1 cellular context compared by ENCODE assay signal in the genomic region with DNA sequence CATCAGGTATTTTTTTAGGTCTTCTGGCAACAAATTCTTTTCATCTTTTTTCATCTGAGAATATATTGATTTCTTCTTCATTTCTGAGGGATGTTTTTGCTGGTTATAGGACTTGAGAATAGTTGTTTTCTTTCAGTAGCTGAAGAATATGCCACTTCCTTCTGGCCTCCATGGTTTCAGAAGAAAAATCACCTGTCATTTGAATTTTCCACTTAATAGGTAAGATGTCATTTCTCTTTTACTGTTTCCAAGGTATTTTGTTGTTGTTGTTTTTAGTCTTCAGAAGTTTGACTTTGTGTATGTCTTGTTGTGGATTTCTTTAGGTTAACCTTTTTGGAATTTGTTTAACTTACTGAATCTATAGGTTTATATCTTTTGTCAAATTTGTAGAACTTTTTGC.
TF ChIP-seq lines count a peak whose summit lies in the region.

No MANE protein-coding gene starts in this region.

TF ChIP-seq in K562, 482 proteins besides CTCF, POLR2A, EP300 and RAD21:
- TF ChIP-seq TRIM24 (IDR thresholded peaks at IDR 0.05) (peak in 1 of 2 experiments; percentile 49; a peak in 1 of 4 replicates), POLR2AphosphoS5 (IDR thresholded peaks at IDR 0.05; ENCODE audit: control insufficient read depth, insufficient read depth, low read depth, low read length) (no peak), KLF16 (IDR thresholded peaks at IDR 0.05) (no peak), MAFF (IDR thresholded peaks at IDR 0.05; ENCODE audit: low read length) (no peak), CBX3 (IDR thresholded peaks at IDR 0.05; ENCODE audit: borderline replicate concordance in 1 of 2, low read length in 2 of 2) (peak in 1 of 2 experiments; percentile 73; a peak in 2 of 3 replicates), CREB1 (IDR thresholded peaks at IDR 0.05) (no peak), CREB1 (CRISPR knock-in tag; IDR thresholded peaks at IDR 0.05) (no peak), HDAC3 (IDR thresholded peaks at IDR 0.05; ENCODE audit: borderline replicate concordance, partially characterized antibody) (no peak), NR2F6 (CRISPR knock-in tag; IDR thresholded peaks at IDR 0.05) (no peak), TAF1 (IDR thresholded peaks at IDR 0.05; ENCODE audit: control insufficient read depth, extremely low read depth, insufficient read depth, low read length, severe bottlenecking) (no peak), CBX5 (IDR thresholded peaks at IDR 0.05; ENCODE audit: borderline replicate concordance, low read depth) (0 out of 2 replicates have a peak, but pooled peaks have one; percentile 47), TCF7 (IDR thresholded peaks at IDR 0.05; ENCODE audit: borderline replicate concordance) (no peak), ZNF717 (CRISPR knock-in tag; IDR thresholded peaks at IDR 0.05) (no peak), BRCA1 (IDR thresholded peaks at IDR 0.05) (no peak), BRCA1 (CRISPR knock-in tag; IDR thresholded peaks at IDR 0.05) (no peak), FOXA3 (CRISPR knock-in tag; conservative IDR thresholded peaks at IDR 0.05 in 1 of 2, IDR thresholded peaks at IDR 0.05 in 1 of 2) (no peak), TRIM28 (IDR thresholded peaks at IDR 0.05) (peak; percentile 59; the same call in 1 of the 2 replicates)
